ENCODE assay signal across 8 cellular contexts in the genomic region with DNA sequence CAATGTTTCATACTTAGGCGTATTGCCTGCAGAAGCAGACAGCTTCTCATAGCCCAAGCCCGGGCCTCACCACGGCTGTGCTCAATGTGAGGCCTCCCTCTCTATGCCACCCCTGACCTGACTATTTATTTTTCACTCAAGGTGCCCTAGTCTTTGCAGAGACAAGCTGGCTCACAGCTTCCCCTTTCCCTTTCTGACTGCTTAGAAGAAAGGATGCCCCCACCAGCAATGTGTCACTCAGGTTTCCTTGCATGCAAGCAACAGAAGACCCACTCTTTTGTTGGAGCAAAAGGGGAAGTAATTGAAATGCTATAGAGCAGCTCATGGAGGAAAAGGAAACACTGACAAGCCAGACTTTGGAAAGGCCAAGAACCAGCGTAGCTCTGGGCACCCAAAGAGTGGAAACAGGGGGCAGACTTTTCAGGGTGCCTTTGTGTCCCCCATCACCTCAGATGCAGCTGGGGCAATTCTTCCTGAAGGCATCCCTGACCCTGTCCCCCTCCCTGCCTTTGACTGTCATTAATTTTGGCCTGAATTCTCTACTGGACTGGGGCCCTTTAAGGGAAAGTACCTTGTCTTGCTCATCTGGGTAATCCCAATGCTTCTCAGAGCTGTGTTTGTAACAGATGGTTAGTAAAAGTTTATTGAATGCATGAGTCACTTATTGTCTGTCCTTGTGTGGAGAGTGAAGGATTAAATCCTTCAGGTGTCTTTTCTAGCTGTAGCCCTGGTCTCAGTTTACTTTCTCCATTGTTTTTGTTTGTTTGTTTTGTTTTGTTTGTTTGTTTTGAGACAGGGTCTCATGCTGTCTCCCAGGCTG. TPM values are rescaled to one million over a fixed set of nuclear protein-coding genes. Genes with fewer than 3 reads are reported as not detected.
A peak's percentile ranks its signal among the peaks of the same experiment; 100 is the strongest.
DNase-seq lines count a peak whose midpoint lies in the region; ATAC-seq and TF ChIP-seq lines count a peak whose summit lies in the region.

No MANE protein-coding gene starts in this region.

- H3K4me3 ChIP-seq in GM23248 (no peak overlapping the region), coronary artery (no peak overlapping the region)

- no peak overlapping the region for H3K4me2 ChIP-seq in GM23248 (ENCODE audit: unreplicated experiment)

- no peaks in the 10 kb centered on the region for H3K9me2 ChIP-seq in GM23248 (ENCODE audit: insufficient read depth)

- ATAC-seq in left ventricle myocardium superior = no peak

- peak; percentile 78 for DNase-seq in GM13976 (ENCODE audit: low spot score)
- peak; percentile 67 for DNase-seq in GM23248
- DNase-seq in LoVo (ENCODE audit: low spot score) = peak; percentile 7
- DNase-seq in dermis blood vessel endothelial cell = peak; percentile 74
- DNase-seq in left ventricle myocardium superior = no peak
- no peak for DNase-seq in coronary artery (ENCODE audit: low spot score)
- DNase-seq in substantia nigra (lab: John Stamatoyannopoulos, UW) = no peak
- DNase-seq in NCI-H2081 (lab: John Stamatoyannopoulos, UW) = no peak

- no peaks in the 10 kb centered on the region for H4K20me1 ChIP-seq in GM23248 (ENCODE audit: insufficient read depth)

- no peaks in the 10 kb centered on the region for H3K79me2 ChIP-seq in GM23248 (ENCODE audit: insufficient read depth)

- TF ChIP-seq CTCF in GM13976 (IDR thresholded peaks at IDR 0.05; ENCODE audit: borderline replicate concordance, control extremely low read depth, extremely low read depth, insufficient read depth, missing control alignments) = no peak
- TF ChIP-seq CTCF in coronary artery (IDR thresholded peaks at IDR 0.05) = no peak

- no peak overlapping the region for H3K9ac ChIP-seq in GM23248

- in situ Hi-C loops in GM13976 (cut with MboI; ENCODE audit: low sequenced_read_pairs, unreplicated experiment) (no loop called here), GM23248 (cut with MboI) (no loop called here)

- intact Hi-C loops in left ventricle myocardium superior (cut with micrococcal nuclease) = no loop called here

- peaks cover 39% of the 10 kb centered on the region for H3K27me3 ChIP-seq in GM23248 (replicated peaks; ENCODE audit: insufficient read depth)

- no peaks in the 10 kb centered on the region for H3K36me3 ChIP-seq in GM23248 (ENCODE audit: low read depth)

- no peaks in the 10 kb centered on the region for H3F3A ChIP-seq in GM23248 (ENCODE audit: insufficient read depth)

- no peaks in the 10 kb centered on the region for H3K9me3 ChIP-seq in GM23248 (ENCODE audit: low read depth)

- no peak overlapping the region for H2AFZ ChIP-seq in GM23248

- H3K4me1 ChIP-seq in GM23248 (ENCODE audit: insufficient read depth) = no peaks in the 10 kb centered on the region

- H3K27ac ChIP-seq in GM23248 (no peak overlapping the region), coronary artery (no peak overlapping the region), substantia nigra (ENCODE audit: low read depth, low read length, poor library complexity, severe bottlenecking) (no peak overlapping the region)

- WGBS in GM23248 (ENCODE audit: low coverage in 1 of 2, low lambda C conversion rate in 2 of 2, missing lambda C conversion rate in 2 of 2), 2 experiments = 87 to 89% methylated on average over 4 of the region's 4 CpGs

RNA-seq across cellular contexts. Expression of a gene that starts 17.8 kb away (rescaled TPM):
- 0.43 TPM in 1 of 2 replicates, not detected in the other for total RNA-seq in GM23248 (2014; rRNA removed; shearing (Covaris generic))
- polyA plus RNA-seq in GM23248 (2016; fragmentation: Nextera tagmentation; extraction: Ambion mirVana) = 0.76 TPM in 1 of 2 replicates, not detected in the other
- 0.19 and 1.2 TPM in 2 replicates for total RNA-seq in dermis blood vessel endothelial cell
- total RNA-seq in left ventricle myocardium superior = 2.0 TPM

Comparison
In these comparisons a context has a peak if more than half of its experiments do, and no peak if none do; other contexts are left out.
1. DNase-seq: peak in GM13976 (single experiment), GM23248 (single experiment), LoVo (single experiment) and dermis blood vessel endothelial cell (single experiment); none in left ventricle myocardium superior (single experiment), coronary artery (single experiment), substantia nigra (0 of 49) and NCI-H2081 (0 of 2).